21 cellular contexts compared by ENCODE assay signal in the genomic region with DNA sequence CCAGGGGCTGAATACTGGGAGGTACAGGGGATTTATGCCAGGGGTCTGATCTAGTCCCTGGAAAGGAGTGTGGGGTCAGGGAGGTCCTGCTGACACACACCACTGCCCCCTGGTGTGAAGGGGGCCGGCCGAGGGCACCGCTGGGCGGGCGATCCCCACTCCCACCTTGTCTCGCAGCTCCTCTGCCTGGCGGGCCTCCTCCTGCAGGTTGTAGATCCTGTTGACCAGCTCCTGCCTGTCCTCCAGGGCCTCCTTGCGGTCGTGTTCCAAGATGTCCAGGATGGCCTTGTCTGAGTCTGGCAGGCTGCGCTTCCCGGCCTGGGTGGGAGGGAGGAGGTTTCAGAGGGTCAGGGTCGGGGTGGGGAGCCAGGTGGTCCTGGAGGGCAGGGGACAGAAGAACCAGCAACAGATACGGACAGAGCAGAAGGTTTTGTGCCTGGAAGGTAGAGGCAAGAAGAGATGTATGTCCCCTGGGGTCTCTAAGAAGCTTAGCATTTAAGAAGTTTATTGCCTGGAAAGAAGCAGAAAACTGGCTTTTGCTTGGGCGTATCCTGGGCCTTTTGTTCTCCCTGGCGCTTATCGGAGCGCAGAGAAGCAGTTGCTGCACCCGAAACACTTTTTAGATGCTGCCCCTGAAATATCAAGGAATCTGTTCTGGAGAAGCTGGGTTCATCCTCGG.
DNase-seq lines count a peak whose midpoint lies in the region; ATAC-seq, FAIRE-seq and TF ChIP-seq lines count a peak whose summit lies in the region.
"Had no signal": no experiment of that assay in that cellular context is flagged by ENCODE, and none has a peak within 500 bp of the region (broad histone marks: within the 10 kb centered on the region; RNA-seq: fewer than 3 reads in every experiment).

No MANE protein-coding gene starts in this region.

- POLR2A ChIA-PET in naive thymus-derived CD4-positive, alpha-beta T cell (lab: Charles Lee), result interaction anchor here (0.6 to 1.3 kb wide), 2 partner anchors 10 to 213 kb away, joined by 3 read pairs; no protein-coding TSS in a partner anchor
- POLR2A ChIA-PET in GM10248 (lab: Yijun Ruan, JAX), result no interaction called here

- CTCF ChIA-PET in naive thymus-derived CD4-positive, alpha-beta T cell (lab: Charles Lee), result no interaction called here
- CTCF ChIA-PET in GM10248 (lab: Yijun Ruan, JAX), result interaction anchor here (2.4 kb wide), 1 partner anchor 11 kb away, joined by 5 read pairs; no protein-coding TSS in a partner anchor

- peak; percentile 10 for ATAC-seq in naive thymus-derived CD4-positive, alpha-beta T cell
- ATAC-seq: SK-N-SH treated with all-trans-retinoic acid at 6 μM for 48 hours; stimulated activated memory B cell treated with anti-CD40 and anti-IgM and Interleukin-4, amounts not matched to agents 10 μg/mL and 1 μg/mL and 100 μg/mL, for 72 hours had no signal

- no peaks in the 10 kb centered on the region for H3K9me3 ChIP-seq in naive thymus-derived CD4-positive, alpha-beta T cell (ENCODE audit: control insufficient read depth in 2 of 3, low read length in 3 of 3)
- H3K9me3 ChIP-seq: tibial artery had no signal

- H3K4me1 ChIP-seq in naive thymus-derived CD4-positive, alpha-beta T cell (ENCODE audit: control insufficient read depth in 2 of 2, insufficient read depth in 2 of 2, low read length in 2 of 2), result no peaks in the 10 kb centered on the region
- H3K4me1 ChIP-seq: tibial artery had no signal

- H3K36me3 ChIP-seq in naive thymus-derived CD4-positive, alpha-beta T cell (ENCODE audit: control insufficient read depth in 2 of 3, insufficient read depth in 3 of 3, low read length in 3 of 3), result peaks cover 17 to 100% (median 46%) of the 10 kb centered on the region in 3 experiments
- H3K36me3 ChIP-seq: tibial artery had no signal

- TF ChIP-seq CTCF in coronary artery (IDR thresholded peaks at IDR 0.05) (no peak), GM10248 (IDR thresholded peaks at IDR 0.05; ENCODE audit: control extremely low read depth, extremely low read depth, low read depth, missing control alignments) (no peak)

- no peak for FAIRE-seq in GM12891 (lab: Jason Lieb, UNC)
- FAIRE-seq: GM18507 had no signal

- H3K36me3 Mint-ChIP-seq in naive thymus-derived CD4-positive, alpha-beta T cell, result peaks cover 8 to 69% (median 41%) of the 10 kb centered on the region in 5 donors

- H3K27me3 Mint-ChIP-seq in naive thymus-derived CD4-positive, alpha-beta T cell, result no peaks in the 10 kb centered on the region
- H3K27me3 Mint-ChIP-seq: central memory CD8-positive, alpha-beta T cell; stimulated activated memory B cell treated with anti-CD40 and anti-IgM and Interleukin-4, amounts not matched to agents 10 μg/mL and 1 μg/mL and 100 μg/mL, for 72 hours had no signal

- DNase-seq in DMS79 treated with DMSO at 0.1 percent for 48 hours (lab: John Stamatoyannopoulos, UW) (peak; percentile 33), DMS79 (lab: John Stamatoyannopoulos, UW) (no peak), GM12891 (ENCODE audit: insufficient read length, low spot score) (no peak), coronary artery (ENCODE audit: low spot score) (peak; percentile 60), GM10248 (ENCODE audit: extremely low spot score) (no peak), NCI-H128 (lab: John Stamatoyannopoulos, UW; ENCODE audit: unreplicated experiment) (no peak), NCI-H510A treated with DMSO at 0.1 percent for 48 hours (lab: John Stamatoyannopoulos, UW) (no peak)
- no peak for DNase-seq in naive thymus-derived CD4-positive, alpha-beta T cell
- DNase-seq: activated T-cell treated with anti-CD3 and anti-CD28 coated beads, Interleukin-2, amount 50 U/mL, for 1 hour; immature natural killer cell; NCI-H1436 treated with DMSO at 0.1 percent for 48 hours; stimulated activated CD4-positive, alpha-beta T cell treated with anti-CD3 and anti-CD28 coated beads, Interleukin-15, amount 100 ng/mL, for 24 hours had no signal

- H3K27ac Mint-ChIP-seq in naive thymus-derived CD4-positive, alpha-beta T cell, result peak overlapping the region in 1 of 9 donors; percentile 41

- no peaks in the 10 kb centered on the region for H3K27me3 ChIP-seq in naive thymus-derived CD4-positive, alpha-beta T cell (ENCODE audit: control insufficient read depth in 2 of 2, insufficient read depth in 2 of 2, low read length in 2 of 2)

- H3K27ac ChIP-seq in coronary artery, result no peak overlapping the region
- H3K27ac ChIP-seq in naive thymus-derived CD4-positive, alpha-beta T cell (ENCODE audit: low read depth, low read length), result no peak overlapping the region
- H3K27ac ChIP-seq: 22Rv1, C4-2B, PC-9, tibial artery had no signal

- H3K9me3 Mint-ChIP-seq in naive thymus-derived CD4-positive, alpha-beta T cell, result peaks cover 0 to 3% (median 0%) of the 10 kb centered on the region in 11 donors
- H3K9me3 Mint-ChIP-seq: central memory CD8-positive, alpha-beta T cell; immature natural killer cell; neural crest cell had no signal

- H3K4me3 ChIP-seq in coronary artery, result no peak overlapping the region
- H3K4me3 ChIP-seq in naive thymus-derived CD4-positive, alpha-beta T cell (ENCODE audit: low read length), result no peak overlapping the region
- H3K4me3 ChIP-seq: PC-9, tibial artery had no signal

- no peak overlapping the region for H3K4me3 Mint-ChIP-seq in naive thymus-derived CD4-positive, alpha-beta T cell
- H3K4me3 Mint-ChIP-seq: central memory CD8-positive, alpha-beta T cell; immature natural killer cell; neural crest cell; stimulated activated memory B cell treated with anti-CD40 and anti-IgM and Interleukin-4, amounts not matched to agents 10 μg/mL and 1 μg/mL and 100 μg/mL, for 72 hours had no signal

- TF ChIP-seq POLR2A in GM12891 (IDR thresholded peaks at IDR 0.05; ENCODE audit: low read depth, low read length), result no peak

- H3K4me1 Mint-ChIP-seq in naive thymus-derived CD4-positive, alpha-beta T cell, result peaks cover 5 to 24% (median 12%) of the 10 kb centered on the region in 7 donors
- H3K4me1 Mint-ChIP-seq: neural crest cell had no signal

- intact Hi-C loops in naive thymus-derived CD4-positive, alpha-beta T cell (cut with micrococcal nuclease), result no loop called here

TF ChIP-seq in GM12891, 5 proteins besides CTCF, POLR2A, EP300 and RAD21:
- TF ChIP-seq TAF1 (IDR thresholded peaks at IDR 0.05; ENCODE audit: low read depth, low read length) (no peak), SPI1 (IDR thresholded peaks at IDR 0.05; ENCODE audit: low read depth, low read length) (no peak), POU2F2 (IDR thresholded peaks at IDR 0.05; ENCODE audit: low read depth, low read length) (no peak), PAX5 (IDR thresholded peaks at IDR 0.05; ENCODE audit: insufficient read depth, low read length, severe bottlenecking) (no peak), POLR2AphosphoS5 (IDR thresholded peaks at IDR 0.05; ENCODE audit: low read depth, low read length) (0 out of 2 replicates have a peak, but pooled peaks have one; percentile 16)

Comparison
In these comparisons a context has a peak if more than half of its experiments do, and no peak if none do; other contexts are left out.
1. DNase-seq: peak in DMS79 treated with DMSO at 0.1 percent for 48 hours (single experiment) and coronary artery (single experiment); none in DMS79 (single experiment), GM12891 (single experiment), naive thymus-derived CD4-positive, alpha-beta T cell (0 of 9), GM10248 (single experiment), NCI-H128 (single experiment) and NCI-H510A treated with DMSO at 0.1 percent for 48 hours (single experiment).